11 cellular contexts compared by ENCODE assay signal in genomic region chr9:87685871-87686519, GRCh38. TPM values are rescaled to one million over a fixed set of nuclear protein-coding genes. Genes with fewer than 3 reads are reported as not detected.
DNase-seq lines count a peak whose midpoint lies in the region; ATAC-seq, FAIRE-seq and TF ChIP-seq lines count a peak whose summit lies in the region.
"Had no signal": no experiment of that assay in that cellular context is flagged by ENCODE, and none has a peak within 500 bp of the region (broad histone marks: within the 10 kb centered on the region; RNA-seq: fewer than 3 reads in every experiment).

No MANE protein-coding gene starts in this region.

- TF ChIP-seq POLR2A in spleen (IDR thresholded peaks at IDR 0.05): no peak

- H2AFZ ChIP-seq in astrocyte (ENCODE audit: low read depth, low read length): no peak overlapping the region

- no peak for FAIRE-seq in astrocyte (lab: Jason Lieb, UNC)
- FAIRE-seq: A204.1 had no signal

- no peak overlapping the region for H3K9ac ChIP-seq in astrocyte (ENCODE audit: low read length)

- peak; percentile 46 for DNase-seq in NOMO-1 treated with DMSO at 0.1 percent for 48 hours (lab: John Stamatoyannopoulos, UW; ENCODE audit: unreplicated experiment)
- DNase-seq in NOMO-1 treated with dmso at 0.1 percent for 144 hours (lab: John Stamatoyannopoulos, UW; ENCODE audit: unreplicated experiment): no peak
- DNase-seq in astrocyte (ENCODE audit: low read depth): no peak
- peak; percentile 34 for DNase-seq in hepatic stellate cell (ENCODE audit: low spot score)
- no peak for DNase-seq in spleen
- no peak for DNase-seq in activated T-cell treated with anti-CD3 and anti-CD28 coated beads, Interleukin-2, amount 50 U/mL, for 1 hour
- DNase-seq: activated naive CD4-positive, alpha-beta T cell treated with anti-CD3 and anti-CD28 coated beads, Interleukin-2, amount 50 U/mL, for 16 hours; T1000 had no signal

- peaks cover 8% of the 10 kb centered on the region for H3K36me3 Mint-ChIP-seq in astrocyte (ENCODE audit: low read depth, unreplicated experiment)

- intact Hi-C loops in spleen (cut with DNase I; ENCODE audit: low total_unique reads): no loop called here

- ATAC-seq in HG03039 (IDR thresholded peaks at IDR 0.05; ENCODE audit: unreplicated experiment): no peak
- no peak for ATAC-seq in HG03342 (IDR thresholded peaks at IDR 0.05; ENCODE audit: unreplicated experiment)

- 27 to 38% (median 32%) methylated on average over 14 of the region's 14 CpGs for WGBS in spleen, 5 donors

- no peaks in the 10 kb centered on the region for H3K27me3 Mint-ChIP-seq in astrocyte (ENCODE audit: low read depth, unreplicated experiment)

- H3K4me3 Mint-ChIP-seq in astrocyte (ENCODE audit: unreplicated experiment): no peak overlapping the region

- no peaks in the 10 kb centered on the region for H4K20me1 ChIP-seq in astrocyte (ENCODE audit: insufficient read depth, low read length)

- no peaks in the 10 kb centered on the region for H3K36me3 ChIP-seq in astrocyte (ENCODE audit: insufficient read depth, low read length)
- peaks cover 0 to 37% (median 0%) of the 10 kb centered on the region in 6 donors for H3K36me3 ChIP-seq in spleen

- no peaks in the 10 kb centered on the region for H3K79me2 ChIP-seq in astrocyte (ENCODE audit: insufficient read depth, low read length)

- no peak overlapping the region for H3K27ac Mint-ChIP-seq in astrocyte (ENCODE audit: unreplicated experiment)

- H3K9me3 Mint-ChIP-seq in astrocyte (ENCODE audit: unreplicated experiment): peaks cover 1% of the 10 kb centered on the region

- H3K4me1 ChIP-seq in astrocyte (ENCODE audit: insufficient read depth, low read length) (peaks cover 3% of the 10 kb centered on the region), spleen (peaks cover 0 to 33% (median 25%) of the 10 kb centered on the region in 6 donors)

- H3K4me3 ChIP-seq in astrocyte (ENCODE audit: insufficient read depth, low read depth, low read length) (no peak overlapping the region), spleen (no peak overlapping the region)

- H3K9me3 ChIP-seq in astrocyte (ENCODE audit: insufficient read depth, low read depth, low read length) (no peaks in the 10 kb centered on the region), spleen (no peaks in the 10 kb centered on the region)

- H3K27me3 ChIP-seq in astrocyte (ENCODE audit: insufficient read depth, low read length): no peaks in the 10 kb centered on the region
- H3K27me3 ChIP-seq in spleen (replicated peaks in 1 of 7): no peaks in the 10 kb centered on the region

- TF ChIP-seq CTCF in astrocyte (IDR thresholded peaks at IDR 0.05; ENCODE audit: insufficient read depth, low read depth, low read length) (peak; percentile 8), spleen (IDR thresholded peaks at IDR 0.05 in 8 of 11, conservative IDR thresholded peaks at IDR 0.05 in 3 of 11) (no peak)

- peaks cover 12% of the 10 kb centered on the region for H3K4me1 Mint-ChIP-seq in astrocyte (ENCODE audit: low read depth, unreplicated experiment)

- H3K27ac ChIP-seq in astrocyte (ENCODE audit: low read depth, low read length) (no peak overlapping the region), spleen (peak overlapping the region in 7 of 8 donors; percentile 21 to 78 (median 56))

- no peak overlapping the region for H3K4me2 ChIP-seq in astrocyte (ENCODE audit: low read length)

RNA-seq across cellular contexts. Expression of gene CTSL, which starts 39.9 kb away (rescaled TPM):
- total RNA-seq in astrocyte: 94.9 and 99.1 TPM in 2 replicates
- total RNA-seq in spleen: 100 to 1,000 TPM; 142 to 384 (median 170) TPM
- polyA plus RNA-seq in spleen: 10 to 100 TPM; 37.8 to 94.0 (median 51.5) TPM

Comparison
In these comparisons a context has a peak if more than half of its experiments do, and no peak if none do; other contexts are left out.
1. DNase-seq: peak in NOMO-1 treated with DMSO at 0.1 percent for 48 hours (single experiment) and hepatic stellate cell (single experiment); none in NOMO-1 treated with dmso at 0.1 percent for 144 hours (single experiment), astrocyte (single experiment), spleen (single experiment) and activated T-cell treated with anti-CD3 and anti-CD28 coated beads, Interleukin-2, amount 50 U/mL, for 1 hour (single experiment).